9 cellular contexts compared by ENCODE assay signal in genomic region chr9:72041775-72042194, GRCh38. TPM values are rescaled to one million over a fixed set of nuclear protein-coding genes. Genes with fewer than 3 reads are reported as not detected.
A peak's percentile ranks its signal among the peaks of the same experiment; 100 is the strongest.
DNase-seq lines count a peak whose midpoint lies in the region; ATAC-seq and TF ChIP-seq lines count a peak whose summit lies in the region.
"Had no signal": no experiment of that assay in that cellular context is flagged by ENCODE, and none has a peak within 500 bp of the region (broad histone marks: within the 10 kb centered on the region; RNA-seq: fewer than 3 reads in every experiment).

No MANE protein-coding gene starts in this region.

- H3K36me3 ChIP-seq in neural progenitor cell = no peaks in the 10 kb centered on the region

- H3K36me3 Mint-ChIP-seq in neural progenitor cell = no peaks in the 10 kb centered on the region

- H3K9me3 Mint-ChIP-seq in neural progenitor cell = no peaks in the 10 kb centered on the region

- no peak overlapping the region for H3K9ac ChIP-seq in neural progenitor cell

- H3K9me3 ChIP-seq in neural progenitor cell (ENCODE audit: low read depth) = no peaks in the 10 kb centered on the region

- no peaks in the 10 kb centered on the region for H3K27me3 Mint-ChIP-seq in neural progenitor cell (ENCODE audit: insufficient read depth, low read depth)

- H3K79me2 ChIP-seq in neural progenitor cell (ENCODE audit: low read depth) = no peaks in the 10 kb centered on the region

- no peaks in the 10 kb centered on the region for H4K20me1 ChIP-seq in neural progenitor cell (ENCODE audit: low read depth)

- no peaks in the 10 kb centered on the region for H3K4me1 ChIP-seq in neural progenitor cell

- no peak overlapping the region for H3K4me3 ChIP-seq in AG09309 (ENCODE audit: control insufficient read depth, low read depth, low read length)
- no peak overlapping the region for H3K4me3 ChIP-seq in neural progenitor cell

- peaks cover 6% of the 10 kb centered on the region for H3K4me1 Mint-ChIP-seq in neural progenitor cell

- H3K27me3 ChIP-seq in neural progenitor cell = no peaks in the 10 kb centered on the region

- no peak overlapping the region for H3K27ac Mint-ChIP-seq in neural progenitor cell

- no peak overlapping the region for H3K4me3 Mint-ChIP-seq in neural progenitor cell

- DNase-seq in AG09309 (ENCODE audit: low read depth) (peak; percentile 81), amniotic epithelial cell (ENCODE audit: low read depth) (peak; percentile 88), kidney tubule cell (ENCODE audit: low spot score) (peak; percentile 97), neural progenitor cell (ENCODE audit: low spot score) (no peak), NCI-H1694 treated with DMSO at 0.1 percent for 48 hours (lab: John Stamatoyannopoulos, UW) (no peak), SW 1271 (lab: John Stamatoyannopoulos, UW) (no peak)
- DNase-seq: SIG-M5 had no signal

- no peaks in the 10 kb centered on the region for H3F3A ChIP-seq in neural progenitor cell (ENCODE audit: low read depth)

- H2AFZ ChIP-seq in neural progenitor cell (replicated peaks) = no peak overlapping the region

- H3K27ac ChIP-seq in neural progenitor cell = no peak overlapping the region

- no peak overlapping the region for H3K4me2 ChIP-seq in neural progenitor cell

- ATAC-seq in HG02759 (IDR thresholded peaks at IDR 0.05; ENCODE audit: unreplicated experiment) (peak; percentile 43), GM21381 (IDR thresholded peaks at IDR 0.05; ENCODE audit: unreplicated experiment) (no peak)

- TF ChIP-seq CTCF in AG09309 (IDR thresholded peaks at IDR 0.05; ENCODE audit: control insufficient read depth, insufficient read depth, low read depth, low read length, missing control alignments) = no peak
- no peak for TF ChIP-seq CTCF in neural progenitor cell (IDR thresholded peaks at IDR 0.05)

RNA-seq across cellular contexts. Expression of gene C9orf57, which starts 18.6 kb away (rescaled TPM):
- total RNA-seq in neural progenitor cell (ENCODE audit: low replicate concordance) = not detected in 2 replicates

Comparison
In these comparisons a context has a peak if more than half of its experiments do, and no peak if none do; other contexts are left out.
1. DNase-seq: peak in AG09309 (single experiment), amniotic epithelial cell (single experiment) and kidney tubule cell (single experiment); none in neural progenitor cell (single experiment), NCI-H1694 treated with DMSO at 0.1 percent for 48 hours (single experiment) and SW 1271 (0 of 2).